22 cellular contexts compared by ENCODE assay signal in genomic region chr9:91004484-91004883, GRCh38.
A peak's percentile ranks its signal among the peaks of the same experiment; 100 is the strongest.
DNase-seq lines count a peak whose midpoint lies in the region; ATAC-seq and TF ChIP-seq lines count a peak whose summit lies in the region.
"Had no signal": no experiment of that assay in that cellular context is flagged by ENCODE, and none has a peak within 500 bp of the region (broad histone marks: within the 10 kb centered on the region; RNA-seq: fewer than 3 reads in every experiment).

No MANE protein-coding gene starts in this region.

- H3K27me3 ChIP-seq in brain microvascular endothelial cell (replicated peaks), result no peaks in the 10 kb centered on the region
- no peaks in the 10 kb centered on the region for H3K27me3 ChIP-seq in smooth muscle cell (ENCODE audit: low read depth)

- H3K4me3 Mint-ChIP-seq in stimulated activated naive B cell treated with anti-CD40 and anti-IgM and Interleukin-4, amounts not matched to agents 10 μg/mL and 1 μg/mL and 100 μg/mL, for 72 hours, result no peak overlapping the region
- H3K4me3 Mint-ChIP-seq: H9 had no signal

- no peaks in the 10 kb centered on the region for H3K4me1 ChIP-seq in smooth muscle cell (ENCODE audit: low read depth)

- no peak overlapping the region for H2AFZ ChIP-seq in smooth muscle cell (ENCODE audit: low read depth)

- H3K27ac Mint-ChIP-seq in stimulated activated naive B cell treated with anti-CD40 and anti-IgM and Interleukin-4, amounts not matched to agents 10 μg/mL and 1 μg/mL and 100 μg/mL, for 72 hours, result no peak overlapping the region
- H3K27ac Mint-ChIP-seq: H9 had no signal

- H3F3A ChIP-seq in smooth muscle cell (ENCODE audit: low read depth), result no peaks in the 10 kb centered on the region

- no peak overlapping the region for H3K4me2 ChIP-seq in smooth muscle cell
- H3K4me2 ChIP-seq: KMS-11 had no signal

- DNase-seq in AG10803 (ENCODE audit: low read depth), result no peak
- DNase-seq in brain microvascular endothelial cell, result no peak
- no peak for DNase-seq in fibroblast of pulmonary artery (ENCODE audit: low read depth)
- no peak for DNase-seq in smooth muscle cell (lab: John Stamatoyannopoulos, UW; ENCODE audit: unreplicated experiment)
- no peak for DNase-seq in NCI-H2171 treated with DMSO at 0.1 percent for 48 hours (lab: John Stamatoyannopoulos, UW)
- DNase-seq in stimulated activated naive B cell treated with anti-CD40 and anti-IgM and Interleukin-4, amounts not matched to agents 10 μg/mL and 1 μg/mL and 100 μg/mL, for 72 hours, result no peak
- DNase-seq in germinal center (ENCODE audit: low spot score), result no peak
- DNase-seq: CD4-positive, CD25-positive, alpha-beta regulatory T cell; EL; IMR-90; NCI-H1092 treated with DMSO at 0.1 percent for 48 hours; NCI-H1436 treated with DMSO at 0.1 percent for 48 hours; NCI-H1930; NCI-H226; NCI-H510A treated with DMSO at 0.1 percent for 48 hours; NCI-H748 treated with DMSO at 0.1 percent for 48 hours; NK-92 treated with Interleukin-12 subunit alpha and Interleukin-12 subunit beta, amount 100 ng/mL, for 24 hours; SHP77 treated with DMSO at 0.1 percent for 48 hours had no signal

- no peaks in the 10 kb centered on the region for H4K20me1 ChIP-seq in smooth muscle cell (ENCODE audit: low read depth)

- ATAC-seq in stimulated activated naive B cell treated with anti-CD40 and anti-IgM and Interleukin-4, amounts not matched to agents 10 μg/mL and 1 μg/mL and 100 μg/mL, for 72 hours (replicated peaks), result no peak

- H3K27ac ChIP-seq in brain microvascular endothelial cell (no peak overlapping the region), smooth muscle cell (ENCODE audit: low read depth) (no peak overlapping the region)
- H3K27ac ChIP-seq: KMS-11, RWPE1, SK-N-MC had no signal

- H3K9me3 Mint-ChIP-seq in stimulated activated naive B cell treated with anti-CD40 and anti-IgM and Interleukin-4, amounts not matched to agents 10 μg/mL and 1 μg/mL and 100 μg/mL, for 72 hours, result no peaks in the 10 kb centered on the region

- H3K4me3 ChIP-seq in AG10803 (ENCODE audit: low read length), result no peak overlapping the region
- H3K4me3 ChIP-seq in brain microvascular endothelial cell (ENCODE audit: low read depth, low read length), result no peak overlapping the region
- no peak overlapping the region for H3K4me3 ChIP-seq in fibroblast of pulmonary artery (replicated peaks; ENCODE audit: low read depth, low read length)
- H3K4me3 ChIP-seq in smooth muscle cell, result no peak overlapping the region
- H3K4me3 ChIP-seq: SK-N-MC had no signal

- TF ChIP-seq CTCF in AG10803 (conservative IDR thresholded peaks at IDR 0.05; ENCODE audit: low read length) (0 out of 2 replicates have a peak, but pooled peaks have one; percentile 16), brain microvascular endothelial cell (IDR thresholded peaks at IDR 0.05; ENCODE audit: low read depth, low read length, missing control alignments) (peak; percentile 17), fibroblast of pulmonary artery (IDR thresholded peaks at IDR 0.05; ENCODE audit: low read length, missing control alignments) (peak; percentile 14), smooth muscle cell (IDR thresholded peaks at IDR 0.05; ENCODE audit: borderline replicate concordance, insufficient read depth, poor library complexity, severe bottlenecking) (peak; percentile 7)

- peaks cover 7 to 10% of the 10 kb centered on the region in 2 donors for H3K27me3 Mint-ChIP-seq in stimulated activated naive B cell treated with anti-CD40 and anti-IgM and Interleukin-4, amounts not matched to agents 10 μg/mL and 1 μg/mL and 100 μg/mL, for 72 hours

- H3K9me3 ChIP-seq in smooth muscle cell (replicated peaks; ENCODE audit: low read depth), result no peaks in the 10 kb centered on the region

- no peak overlapping the region for H3K9ac ChIP-seq in smooth muscle cell (ENCODE audit: low read depth)
- H3K9ac ChIP-seq: KMS-11 had no signal

- H3K36me3 ChIP-seq in brain microvascular endothelial cell (replicated peaks) (no peaks in the 10 kb centered on the region), smooth muscle cell (ENCODE audit: low read depth) (no peaks in the 10 kb centered on the region)

- H3K36me3 Mint-ChIP-seq in stimulated activated naive B cell treated with anti-CD40 and anti-IgM and Interleukin-4, amounts not matched to agents 10 μg/mL and 1 μg/mL and 100 μg/mL, for 72 hours, result peaks cover 0 to 4% of the 10 kb centered on the region in 2 donors
- H3K36me3 Mint-ChIP-seq: CD4-positive, CD25-positive, alpha-beta regulatory T cell had no signal

- H3K79me2 ChIP-seq in smooth muscle cell (ENCODE audit: low read depth), result no peaks in the 10 kb centered on the region

- peaks cover 0 to 4% of the 10 kb centered on the region in 2 donors for H3K4me1 Mint-ChIP-seq in stimulated activated naive B cell treated with anti-CD40 and anti-IgM and Interleukin-4, amounts not matched to agents 10 μg/mL and 1 μg/mL and 100 μg/mL, for 72 hours
- H3K4me1 Mint-ChIP-seq: CD4-positive, CD25-positive, alpha-beta regulatory T cell; H9 had no signal

- in situ Hi-C loops in brain microvascular endothelial cell (cut with HindIII; ENCODE audit: low pct_ligation_motif_present, low sequenced_read_pairs), result no loop called here

- 95% methylated on average over 6 of the region's 6 CpGs for WGBS in smooth muscle cell (ENCODE audit: low lambda C conversion rate)
